Comparison of ENCODE assay signal across 9 cellular contexts in the genomic region with DNA sequence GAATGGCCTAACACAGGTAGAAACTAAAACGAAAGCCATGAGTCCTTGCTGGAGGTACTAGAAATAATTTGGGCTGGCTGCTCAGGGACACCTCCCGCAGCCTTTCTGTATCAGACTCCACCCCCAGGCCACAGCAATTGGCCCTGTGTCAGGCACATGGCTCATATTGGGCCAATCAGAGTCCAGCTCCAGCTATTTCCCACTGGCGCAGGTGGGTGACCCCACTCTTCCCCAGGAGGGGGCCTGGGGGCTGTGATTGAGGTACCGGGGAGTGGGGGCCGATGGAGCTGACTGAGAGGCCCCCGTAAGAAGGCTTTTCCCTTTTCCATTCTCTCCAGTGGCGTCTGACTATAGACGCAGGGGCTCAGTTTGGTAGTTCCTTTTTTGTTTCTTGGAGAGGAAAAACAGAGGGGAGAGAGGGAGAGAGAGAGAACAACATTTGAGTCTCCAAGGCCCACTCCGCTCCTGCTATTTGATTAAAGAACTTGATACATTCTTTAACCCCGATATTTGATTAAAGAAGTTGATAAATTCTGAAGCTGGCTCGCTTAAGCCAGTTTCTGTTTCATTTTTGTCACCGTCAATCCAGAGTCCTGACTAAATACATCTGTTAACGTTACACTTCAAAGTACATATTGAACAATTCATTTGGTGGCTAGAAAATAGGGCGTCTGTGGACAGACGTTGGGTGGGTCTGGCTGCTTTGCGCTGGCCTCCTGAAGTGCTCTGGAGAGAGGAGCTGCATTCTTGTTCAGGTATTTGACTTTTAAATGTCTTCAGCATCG. TPM values are rescaled to one million over a fixed set of nuclear protein-coding genes. Genes with fewer than 3 reads are reported as not detected.
DNase-seq lines count a peak whose midpoint lies in the region; ATAC-seq and TF ChIP-seq lines count a peak whose summit lies in the region.
"Had no signal": no experiment of that assay in that cellular context is flagged by ENCODE, and none has a peak within 500 bp of the region (broad histone marks: within the 10 kb centered on the region; RNA-seq: fewer than 3 reads in every experiment).

No MANE protein-coding gene starts in this region.

- H3K4me3 ChIP-seq in OCI-LY7 (ENCODE audit: low read depth, low read length, poor library complexity, severe bottlenecking), result peak overlapping the region; percentile 58

- H3K27ac ChIP-seq in OCI-LY7 (ENCODE audit: low read depth, low read length, poor library complexity, severe bottlenecking), result no peak overlapping the region

- no peak for TF ChIP-seq CTCF in OCI-LY7 (conservative IDR thresholded peaks at IDR 0.05; ENCODE audit: low read length)

- H3K4me1 ChIP-seq in OCI-LY7 (ENCODE audit: insufficient read depth, low read length, poor library complexity, severe bottlenecking), result no peaks in the 10 kb centered on the region

- peak overlapping the region; percentile 87 for H3K4me3 Mint-ChIP-seq in activated naive CD8-positive, alpha-beta T cell

- BruUV-seq in OCI-LY7 (replicated peaks; lab: Mats Ljungman, UMichigan), result no TSS peak

- DNase-seq in OCI-LY7 (ENCODE audit: low spot score) (peak; percentile 45), ecto neural progenitor cell (ENCODE audit: low spot score) (no peak), islet precursor cell (no peak), DMS153 treated with DMSO at 0.1 percent for 48 hours (lab: John Stamatoyannopoulos, UW; ENCODE audit: unreplicated experiment) (no peak), SHP77 (lab: John Stamatoyannopoulos, UW) (no peak)
- peak; percentile 7 to 12 for DNase-seq in stimulated activated CD4-positive, alpha-beta T cell treated with anti-CD3 and anti-CD28 coated beads, Interleukin-2, amount 100 ng/mL, for 48 hours
- DNase-seq: NCI-H1417 had no signal

- POLR2A ChIA-PET in OCI-LY7 (lab: Charles Lee), result no interaction called here

- H2AFZ ChIP-seq in OCI-LY7 (ENCODE audit: low read length), result peak overlapping the region; percentile 69; the same call in 1 of the 2 replicates

- CTCF ChIA-PET in OCI-LY7 (lab: Charles Lee; ENCODE audit: unreplicated experiment), result no interaction called here

- no peaks in the 10 kb centered on the region for H3K36me3 ChIP-seq in OCI-LY7 (ENCODE audit: insufficient read depth, low read length)

- H3K4me2 ChIP-seq in OCI-LY7 (ENCODE audit: low read length), result peak overlapping the region; percentile 54

- H3K9me3 ChIP-seq in OCI-LY7 (ENCODE audit: low read length), result no peaks in the 10 kb centered on the region

- peaks cover 4% of the 10 kb centered on the region for H3K9me3 Mint-ChIP-seq in activated naive CD8-positive, alpha-beta T cell (ENCODE audit: low read depth)

- H3K27me3 Mint-ChIP-seq in activated naive CD8-positive, alpha-beta T cell, result peaks cover 21% of the 10 kb centered on the region

- intact Hi-C loops in OCI-LY7 (cut with micrococcal nuclease; ENCODE audit: unreplicated experiment), result no loop called here

- H3K27ac Mint-ChIP-seq in activated naive CD8-positive, alpha-beta T cell, result no peak overlapping the region

- peak; percentile 83 for ATAC-seq in GM18498 (IDR thresholded peaks at IDR 0.05; ENCODE audit: unreplicated experiment)

- no peaks in the 10 kb centered on the region for H3K36me3 Mint-ChIP-seq in activated naive CD8-positive, alpha-beta T cell

- no peaks in the 10 kb centered on the region for H3K79me2 ChIP-seq in OCI-LY7 (ENCODE audit: insufficient read depth, low read depth, low read length)

- no peaks in the 10 kb centered on the region for H3K9me2 ChIP-seq in OCI-LY7 (ENCODE audit: insufficient read depth, low read length)

- H4K20me1 ChIP-seq in OCI-LY7 (ENCODE audit: insufficient read depth, low read length), result no peaks in the 10 kb centered on the region

- H3K4me1 Mint-ChIP-seq in activated naive CD8-positive, alpha-beta T cell (ENCODE audit: low read depth), result peaks cover 15% of the 10 kb centered on the region

RNA-seq across cellular contexts. Expression of a gene that starts 26.3 kb away (rescaled TPM):
- total RNA-seq in OCI-LY7 (2014; rRNA removed; shearing (Covaris generic)), result 1.7 and 1.9 TPM in 2 replicates
- 1.8 and 2.4 TPM in 2 replicates for total RNA-seq in OCI-LY7 (2022)

RNA-seq across cellular contexts. Expression of a gene that starts 38.0 kb away (rescaled TPM):
- not detected in 2 replicates for total RNA-seq in OCI-LY7 (2014; rRNA removed; shearing (Covaris generic))
- 0.15 TPM in 1 of 2 replicates, not detected in the other for total RNA-seq in OCI-LY7 (2022)

RNA-seq across cellular contexts. Expression of a gene that starts 49.6 kb away (rescaled TPM):
- 12.2 and 15.0 TPM in 2 replicates for total RNA-seq in OCI-LY7 (2014; rRNA removed; shearing (Covaris generic))
- total RNA-seq in OCI-LY7 (2022), result 26.0 and 33.5 TPM in 2 replicates

Comparison
In these comparisons a context has a peak if more than half of its experiments do, and no peak if none do; other contexts are left out.
1. DNase-seq: peak in OCI-LY7 (single experiment) and stimulated activated CD4-positive, alpha-beta T cell treated with anti-CD3 and anti-CD28 coated beads, Interleukin-2, amount 100 ng/mL, for 48 hours (2 of 2); none in ecto neural progenitor cell (single experiment), islet precursor cell (single experiment), DMS153 treated with DMSO at 0.1 percent for 48 hours (single experiment) and SHP77 (0 of 2).